Comparison of ENCODE assay signal across 8 cellular contexts in genomic region chr11:57762235-57762866, GRCh38. TPM values are rescaled to one million over a fixed set of nuclear protein-coding genes. Genes with fewer than 3 reads are reported as not detected.
DNase-seq lines count a peak whose midpoint lies in the region; ATAC-seq and TF ChIP-seq lines count a peak whose summit lies in the region.

No MANE protein-coding gene starts in this region.

- ATAC-seq in left ventricle myocardium superior (peak; percentile 50), HG02678 (IDR thresholded peaks at IDR 0.05; ENCODE audit: unreplicated experiment) (no peak)

- peaks cover 5% of the 10 kb centered on the region for H3K4me1 ChIP-seq in HAP-1

- TF ChIP-seq CTCF in VCaP (conservative IDR thresholded peaks at IDR 0.05), result no peak

- H3K4me3 ChIP-seq in HAP-1 (peak overlapping the region; percentile 57), skeletal muscle cell (ENCODE audit: low read depth, low read length) (peak overlapping the region; percentile 73)

- H3K27me3 ChIP-seq in HAP-1 (ENCODE audit: low read depth), result no peaks in the 10 kb centered on the region

- no peaks in the 10 kb centered on the region for H3K9me3 ChIP-seq in HAP-1

- intact Hi-C loops in left ventricle myocardium superior (cut with micrococcal nuclease), result loop anchor here (5.0 kb wide), 1 partner anchor 35 kb away; no protein-coding TSS in a partner anchor

- peak in 1 of 2 experiments; percentile 48 for DNase-seq in HAP-1 (ENCODE audit: low spot score in 2 of 2)
- DNase-seq in left ventricle myocardium superior, result no peak
- no peak for DNase-seq in skeletal muscle cell (ENCODE audit: low read depth)
- no peak for DNase-seq in activated CD4-positive, CD25-positive, alpha-beta regulatory T cell treated with anti-CD3 and anti-CD28 coated beads, Interleukin-2, amount 50 U/mL, for 72 hours
- DNase-seq in SHP77 (lab: John Stamatoyannopoulos, UW), result no peak
- DNase-seq in activated effector memory CD4-positive, alpha-beta T cell treated with Interleukin-2 at 50 U/mL for 16 hours, result no peak

- H3K27ac ChIP-seq in VCaP, result peak overlapping the region; percentile 94

- in situ Hi-C loops in HAP-1 (cut with MboI; ENCODE audit: low sequenced_read_pairs), result no loop called here

- H3K36me3 ChIP-seq in HAP-1 (replicated peaks), result no peaks in the 10 kb centered on the region

RNA-seq across cellular contexts. Expression of gene CTNND1, which starts 0.7 kb away (rescaled TPM):
- total RNA-seq in left ventricle myocardium superior, result 66.6 TPM

RNA-seq across cellular contexts. Expression of gene BTBD18, which starts 10.7 kb away (rescaled TPM):
- not detected for total RNA-seq in left ventricle myocardium superior

RNA-seq across cellular contexts. Expression of gene SELENOH, which starts 21.1 kb away (rescaled TPM):
- total RNA-seq in left ventricle myocardium superior, result 76.8 TPM

RNA-seq across cellular contexts. Expression of gene TMX2, which starts 50.0 kb away (rescaled TPM):
- total RNA-seq in left ventricle myocardium superior, result 65.6 TPM

RNA-seq across cellular contexts. Expression of gene MED19, which starts 50.3 kb away (rescaled TPM):
- 8.8 TPM for total RNA-seq in left ventricle myocardium superior
